1 cellular context compared by ENCODE assay signal in genomic region chr4:37648084-37648817, GRCh38.
TF ChIP-seq lines count a peak whose summit lies in the region.

No MANE protein-coding gene starts in this region.

TF ChIP-seq in HEK293, 187 proteins besides CTCF, POLR2A, EP300 and RAD21 (continued from another document and continues in another):
- peak; percentile 77 for TF ChIP-seq PRDM10 (tag by site-specific recombination; IDR thresholded peaks at IDR 0.05)
- no peak for TF ChIP-seq ZNF280C (tag by site-specific recombination; IDR thresholded peaks at IDR 0.05)
- no peak for TF ChIP-seq KLF8 (tag by site-specific recombination; IDR thresholded peaks at IDR 0.05)
- no peak for TF ChIP-seq ZSCAN4 (tag by site-specific recombination; IDR thresholded peaks at IDR 0.05)
- no peak for TF ChIP-seq ZNF23 (tag by site-specific recombination; IDR thresholded peaks at IDR 0.05; ENCODE audit: borderline replicate concordance)
- no peak for TF ChIP-seq ELK4 (IDR thresholded peaks at IDR 0.05; ENCODE audit: borderline replicate concordance, low read depth, low read length)
- no peak for TF ChIP-seq ZNF214 (tag by site-specific recombination; IDR thresholded peaks at IDR 0.05; ENCODE audit: borderline replicate concordance)
- peak; percentile 54; the same call in 1 of the 2 replicates for TF ChIP-seq SP7 (tag by site-specific recombination; IDR thresholded peaks at IDR 0.05)
- TF ChIP-seq ZBTB21 (tag by site-specific recombination; IDR thresholded peaks at IDR 0.05) = no peak
- no peak for TF ChIP-seq ZNF133 (tag by site-specific recombination; IDR thresholded peaks at IDR 0.05)
- no peak for TF ChIP-seq SP2 (tag by site-specific recombination; IDR thresholded peaks at IDR 0.05)
- no peak for TF ChIP-seq YY2 (tag by site-specific recombination; IDR thresholded peaks at IDR 0.05)
- TF ChIP-seq ZBTB26 (tag by site-specific recombination; optimal IDR thresholded peaks at IDR 0.05) = no peak
- no peak for TF ChIP-seq ZNF623 (tag by site-specific recombination; IDR thresholded peaks at IDR 0.05)
- TF ChIP-seq ZNF701 (tag by site-specific recombination; IDR thresholded peaks at IDR 0.05) = no peak
- no peak for TF ChIP-seq TSHZ1 (tag by site-specific recombination; IDR thresholded peaks at IDR 0.05; ENCODE audit: borderline replicate concordance)
- no peak for TF ChIP-seq ZNF341 (tag by site-specific recombination; IDR thresholded peaks at IDR 0.05; ENCODE audit: low read depth)
- no peak for TF ChIP-seq ZNF510 (tag by site-specific recombination; IDR thresholded peaks at IDR 0.05; ENCODE audit: insufficient replicate concordance)
- no peak for TF ChIP-seq INSM2 (tag by site-specific recombination; IDR thresholded peaks at IDR 0.05)
- peak; percentile 58 for TF ChIP-seq ZNF600 (tag by site-specific recombination; IDR thresholded peaks at IDR 0.05)
- no peak for TF ChIP-seq ZNF155 (tag by site-specific recombination; IDR thresholded peaks at IDR 0.05)
- TF ChIP-seq KLF1 (tag by site-specific recombination; IDR thresholded peaks at IDR 0.05) = no peak
- TF ChIP-seq ZNF610 (tag by site-specific recombination; IDR thresholded peaks at IDR 0.05; ENCODE audit: borderline replicate concordance) = no peak
- no peak for TF ChIP-seq ZNF658 (tag by site-specific recombination; IDR thresholded peaks at IDR 0.05)
- TF ChIP-seq ZSCAN23 (tag by site-specific recombination; IDR thresholded peaks at IDR 0.05) = no peak
- TF ChIP-seq ZNF174 (tag by site-specific recombination; IDR thresholded peaks at IDR 0.05) = no peak
- no peak for TF ChIP-seq ATF2 (tag by site-specific recombination; IDR thresholded peaks at IDR 0.05; ENCODE audit: low read depth)
- TF ChIP-seq ZNF692 (tag by site-specific recombination; IDR thresholded peaks at IDR 0.05) = no peak
- TF ChIP-seq KLF7 (tag by site-specific recombination; IDR thresholded peaks at IDR 0.05; ENCODE audit: borderline replicate concordance) = no peak
- no peak for TF ChIP-seq ZNF132 (tag by site-specific recombination; IDR thresholded peaks at IDR 0.05; ENCODE audit: borderline replicate concordance)
- no peak for TF ChIP-seq GLI2 (tag by site-specific recombination; IDR thresholded peaks at IDR 0.05; ENCODE audit: borderline replicate concordance, low read depth)
- no peak for TF ChIP-seq ZNF571 (tag by site-specific recombination; IDR thresholded peaks at IDR 0.05)
- no peak for TF ChIP-seq ZNF747 (tag by site-specific recombination; IDR thresholded peaks at IDR 0.05)
- TF ChIP-seq ZBTB1 (tag by site-specific recombination; IDR thresholded peaks at IDR 0.05) = no peak
- no peak for TF ChIP-seq ZNF426 (tag by site-specific recombination; IDR thresholded peaks at IDR 0.05)
- no peak for TF ChIP-seq HIC1 (tag by site-specific recombination; IDR thresholded peaks at IDR 0.05)
- TF ChIP-seq ZNF248 (tag by site-specific recombination; IDR thresholded peaks at IDR 0.05) = no peak
- TF ChIP-seq ZFHX2 (tag by site-specific recombination; conservative IDR thresholded peaks at IDR 0.05) = peak; percentile 32; the same call in 1 of the 2 replicates
- no peak for TF ChIP-seq ZNF830 (tag by site-specific recombination; IDR thresholded peaks at IDR 0.05; ENCODE audit: low read depth)
- TF ChIP-seq ZNF792 (tag by site-specific recombination; IDR thresholded peaks at IDR 0.05) = no peak
- no peak for TF ChIP-seq ZBTB7A (tag by site-specific recombination; IDR thresholded peaks at IDR 0.05; ENCODE audit: low read depth)
- no peak for TF ChIP-seq ZIC2 (tag by site-specific recombination; IDR thresholded peaks at IDR 0.05)
- TF ChIP-seq SALL2 (tag by site-specific recombination; IDR thresholded peaks at IDR 0.05; ENCODE audit: borderline replicate concordance) = no peak
- 0 out of 2 replicates have a peak, but pooled peaks have one; percentile 11 for TF ChIP-seq ZNF366 (tag by site-specific recombination; conservative IDR thresholded peaks at IDR 0.05)
